In the genomic region with DNA sequence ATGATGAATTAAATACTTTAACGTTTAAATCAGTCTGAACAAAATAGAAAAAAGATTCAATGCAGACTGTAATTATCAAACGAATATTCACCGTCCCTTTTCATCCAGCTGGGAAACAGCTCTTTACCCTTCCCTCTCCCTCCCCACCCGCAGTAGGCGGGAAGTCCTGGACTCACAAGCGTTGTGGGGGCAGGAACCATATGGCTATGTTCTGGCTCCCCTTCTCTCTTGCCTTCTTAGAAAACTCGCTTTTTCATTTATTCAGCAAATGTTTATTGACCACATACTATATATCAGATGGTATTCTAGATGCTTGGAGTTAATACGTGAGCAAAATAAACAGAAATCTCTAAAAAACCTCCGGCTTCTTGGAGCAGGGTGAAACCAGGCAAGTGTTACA, we compare ENCODE assay signal across 8 cellular contexts. TPM values are rescaled to one million over a fixed set of nuclear protein-coding genes. Genes with fewer than 3 reads are reported as not detected.
DNase-seq lines count a peak whose midpoint lies in the region; ATAC-seq and TF ChIP-seq lines count a peak whose summit lies in the region.

No MANE protein-coding gene starts in this region.

- peaks cover 30% of the 10 kb centered on the region for H3K4me1 Mint-ChIP-seq in activated CD4-positive, alpha-beta T cell treated with anti-CD3 and anti-CD28 coated beads, Interleukin-2, amount 10 ng/mL, durations not matched to agents 24 days and 14 days

- peak in 2 of 4 donors; percentile 2 to 8 for ATAC-seq in right lobe of liver
- ATAC-seq in thoracic aorta (ENCODE audit: insufficient number of reproducible peaks, low FRiP score, low read depth), result no peak
- ATAC-seq in GM19463 (IDR thresholded peaks at IDR 0.05; ENCODE audit: unreplicated experiment), result no peak
- ATAC-seq in HG02610 (IDR thresholded peaks at IDR 0.05; ENCODE audit: unreplicated experiment), result no peak
- ATAC-seq in GM21529 (IDR thresholded peaks at IDR 0.05; ENCODE audit: unreplicated experiment), result no peak

- H3K27ac ChIP-seq in right lobe of liver (peak overlapping the region; percentile 85 to 93 (median 90)), thoracic aorta (peak overlapping the region; percentile 82 to 89)

- H3K27ac Mint-ChIP-seq in activated CD4-positive, alpha-beta T cell treated with anti-CD3 and anti-CD28 coated beads, Interleukin-2, amount 10 ng/mL, durations not matched to agents 24 days and 14 days, result no peak overlapping the region

- H3K4me3 Mint-ChIP-seq in activated CD4-positive, alpha-beta T cell treated with anti-CD3 and anti-CD28 coated beads, Interleukin-2, amount 10 ng/mL, durations not matched to agents 24 days and 14 days, result peak overlapping the region; percentile 92

- WGBS in right lobe of liver (ENCODE audit: insufficient coverage, low coverage, low lambda C conversion rate, missing lambda C conversion rate), result 37% methylated on average over 9 of the region's 9 CpGs

- TF ChIP-seq CTCF in right lobe of liver (IDR thresholded peaks at IDR 0.05) (no peak), thoracic aorta (IDR thresholded peaks at IDR 0.05) (no peak)

- H3K27me3 ChIP-seq in adipocyte (replicated peaks; ENCODE audit: control insufficient read depth, insufficient read depth, low read length) (no peaks in the 10 kb centered on the region), right lobe of liver (no peaks in the 10 kb centered on the region), thoracic aorta (replicated peaks; ENCODE audit: insufficient read depth) (no peaks in the 10 kb centered on the region)

- H3K4me3 ChIP-seq in adipocyte (ENCODE audit: low read length), result peak overlapping the region; percentile 86
- peak overlapping the region; percentile 76 to 82 (median 78) for H3K4me3 ChIP-seq in right lobe of liver
- H3K4me3 ChIP-seq in thoracic aorta, result peak overlapping the region; percentile 99

- no peaks in the 10 kb centered on the region for H3K36me3 ChIP-seq in adipocyte (ENCODE audit: control insufficient read depth, insufficient read depth, low read length, severe bottlenecking)
- H3K36me3 ChIP-seq in right lobe of liver, result no peaks in the 10 kb centered on the region
- H3K36me3 ChIP-seq in thoracic aorta, result no peaks in the 10 kb centered on the region

- TF ChIP-seq POLR2A in right lobe of liver (IDR thresholded peaks at IDR 0.05), result no peak

- no peaks in the 10 kb centered on the region for H3K9me3 ChIP-seq in adipocyte (ENCODE audit: control insufficient read depth, low read length)
- no peaks in the 10 kb centered on the region for H3K9me3 ChIP-seq in right lobe of liver
- H3K9me3 ChIP-seq in thoracic aorta, result no peaks in the 10 kb centered on the region

- no peaks in the 10 kb centered on the region for H3K36me3 Mint-ChIP-seq in activated CD4-positive, alpha-beta T cell treated with anti-CD3 and anti-CD28 coated beads, Interleukin-2, amount 10 ng/mL, durations not matched to agents 24 days and 14 days (ENCODE audit: low read depth)

- peaks cover 4% of the 10 kb centered on the region for H3K27me3 Mint-ChIP-seq in activated CD4-positive, alpha-beta T cell treated with anti-CD3 and anti-CD28 coated beads, Interleukin-2, amount 10 ng/mL, durations not matched to agents 24 days and 14 days

- H3K9ac ChIP-seq in adipocyte (ENCODE audit: low read length), result peak overlapping the region; percentile 85

- no peak for DNase-seq in activated CD4-positive, alpha-beta T cell treated with anti-CD3 and anti-CD28 coated beads, Interleukin-2, amount 10 ng/mL, durations not matched to agents 24 days and 14 days
- no peak for DNase-seq in activated CD4-positive, alpha-beta T cell treated with anti-CD3 and anti-CD28 coated beads, Interleukin-2, amount 50 U/mL, for 1 hour
- DNase-seq in adipocyte (ENCODE audit: low read depth), result no peak
- DNase-seq in right lobe of liver, result no peak
- DNase-seq in thoracic aorta (ENCODE audit: low spot score), result no peak

- H3K4me1 ChIP-seq in adipocyte (ENCODE audit: control insufficient read depth, insufficient read depth, low read length), result peaks cover 27% of the 10 kb centered on the region
- H3K4me1 ChIP-seq in right lobe of liver, result peaks cover 0 to 20% (median 11%) of the 10 kb centered on the region in 4 donors
- peaks cover 11 to 24% of the 10 kb centered on the region in 2 donors for H3K4me1 ChIP-seq in thoracic aorta (ENCODE audit: control insufficient read depth in 1 of 2, low read depth in 2 of 2)

- intact Hi-C loops in activated CD4-positive, alpha-beta T cell treated with anti-CD3 and anti-CD28 coated beads, Interleukin-2, amount 10 ng/mL, durations not matched to agents 24 days and 14 days (cut with micrococcal nuclease), result loop anchor here (1.0 to 10.0 kb wide), 2 partner anchors 25 to 109 kb away; a partner anchor contains a TSS
- intact Hi-C loops in right lobe of liver (cut with DNase I), result no loop called here

- H3K9me3 Mint-ChIP-seq in activated CD4-positive, alpha-beta T cell treated with anti-CD3 and anti-CD28 coated beads, Interleukin-2, amount 10 ng/mL, durations not matched to agents 24 days and 14 days, result no peaks in the 10 kb centered on the region

RNA-seq across cellular contexts. Expression of a gene that starts 0.7 kb away (rescaled TPM):
- total RNA-seq in activated CD4-positive, alpha-beta T cell treated with anti-CD3 and anti-CD28 coated beads, Interleukin-2, amount 10 ng/mL, durations not matched to agents 24 days and 14 days, result 24.3 and 31.0 TPM in 2 replicates
- total RNA-seq in right lobe of liver (10 to 100 TPM in 3 of 6 experiments, 1 to 10 TPM in 3; 6.7 to 17.3 (median 10.4) TPM), thoracic aorta (10 to 100 TPM; 29.6 to 65.0 TPM)

RNA-seq across cellular contexts. Expression of a gene that starts 25.7 kb away (rescaled TPM):
- total RNA-seq in activated CD4-positive, alpha-beta T cell treated with anti-CD3 and anti-CD28 coated beads, Interleukin-2, amount 10 ng/mL, durations not matched to agents 24 days and 14 days, result 35.1 and 40.5 TPM in 2 replicates
- total RNA-seq in right lobe of liver, result 10 to 100 TPM in 3 of 6 experiments, 1 to 10 TPM in 3; 5.6 to 17.6 (median 11.8) TPM
- total RNA-seq in thoracic aorta, result 10 to 100 TPM; 51.4 to 66.9 TPM
